8 cellular contexts compared by ENCODE assay signal in the genomic region with DNA sequence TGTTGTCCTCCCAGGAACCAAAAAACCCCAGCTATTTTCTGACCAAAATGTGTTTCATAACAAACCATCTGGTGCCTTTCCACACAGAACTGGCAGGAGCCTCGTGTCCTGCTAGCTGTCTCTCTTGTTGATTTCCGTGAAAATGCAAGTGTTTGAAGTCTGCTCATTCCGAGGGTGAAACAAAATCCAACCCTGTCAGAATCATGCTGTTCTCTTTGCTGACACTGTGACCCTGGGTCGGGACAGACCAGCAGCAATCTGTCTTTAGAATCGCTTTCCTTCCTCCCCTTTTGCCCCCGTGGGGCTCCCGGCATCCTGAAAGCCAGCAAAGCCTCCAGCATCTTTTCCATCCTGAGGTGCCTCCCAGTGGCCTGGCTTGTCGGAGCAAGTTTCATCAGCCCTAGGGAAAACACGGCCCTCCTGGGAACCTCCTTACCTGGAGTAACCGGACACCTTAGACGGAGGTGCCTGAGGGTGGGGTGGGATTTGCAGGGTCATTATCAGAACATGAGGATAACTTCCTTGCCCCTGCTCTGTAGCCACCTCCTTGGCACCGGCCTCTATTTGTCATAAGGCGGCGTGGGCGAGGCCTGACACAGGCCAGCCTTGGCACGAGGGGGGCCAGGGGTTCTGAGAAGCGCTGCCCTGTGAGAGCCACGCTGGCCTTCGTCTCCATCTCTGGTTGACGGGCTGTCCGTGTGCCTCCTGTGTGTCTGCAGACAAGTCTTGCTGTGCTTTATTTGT. TPM values are rescaled to one million over a fixed set of nuclear protein-coding genes. Genes with fewer than 3 reads are reported as not detected.
A peak's percentile ranks its signal among the peaks of the same experiment; 100 is the strongest.
DNase-seq lines count a peak whose midpoint lies in the region; ATAC-seq and TF ChIP-seq lines count a peak whose summit lies in the region.

No MANE protein-coding gene starts in this region.

- H3K36me3 ChIP-seq in Peyer's patch (peaks cover 0 to 17% (median 0%) of the 10 kb centered on the region in 3 donors), esophagus muscularis mucosa (peaks cover 0 to 27% (median 14%) of the 10 kb centered on the region in 4 donors)

- no peak for TF ChIP-seq POLR2A in Peyer's patch (IDR thresholded peaks at IDR 0.05)
- no peak for TF ChIP-seq POLR2A in esophagus muscularis mucosa (IDR thresholded peaks at IDR 0.05; ENCODE audit: low read depth)

- TF ChIP-seq EP300 in esophagus muscularis mucosa (IDR thresholded peaks at IDR 0.05): no peak

- H3K27me3 ChIP-seq in Peyer's patch: no peaks in the 10 kb centered on the region
- no peaks in the 10 kb centered on the region for H3K27me3 ChIP-seq in esophagus muscularis mucosa

- DNase-seq in ELF-1 (ENCODE audit: low read depth, low spot score) (peak; percentile 95), Peyer's patch (no peak), esophagus muscularis mucosa (ENCODE audit: extremely low spot score) (no peak), pons (ENCODE audit: low spot score) (peak; percentile 60), NOMO-1 (lab: John Stamatoyannopoulos, UW; ENCODE audit: unreplicated experiment in 2 of 2) (no peak)

- 52% methylated on average over 16 of the region's 21 CpGs for WGBS in esophagus muscularis mucosa

- H3K4me3 ChIP-seq in Peyer's patch (no peak overlapping the region), esophagus muscularis mucosa (no peak overlapping the region)

- TF ChIP-seq CTCF in Peyer's patch (IDR thresholded peaks at IDR 0.05) (no peak), esophagus muscularis mucosa (IDR thresholded peaks at IDR 0.05) (peak in 1 of 3 experiments; percentile 7)

- ATAC-seq in HG03442 (IDR thresholded peaks at IDR 0.05; ENCODE audit: unreplicated experiment) (no peak), HG03025 (IDR thresholded peaks at IDR 0.05; ENCODE audit: low FRiP score, unreplicated experiment) (no peak), HG02884 (IDR thresholded peaks at IDR 0.05; ENCODE audit: unreplicated experiment) (no peak)

- peaks cover 0 to 31% (median 6%) of the 10 kb centered on the region in 4 donors for H3K4me1 ChIP-seq in Peyer's patch
- peaks cover 38 to 68% (median 61%) of the 10 kb centered on the region in 4 donors for H3K4me1 ChIP-seq in esophagus muscularis mucosa

- peak overlapping the region; percentile 42 to 74 (median 54) for H3K27ac ChIP-seq in Peyer's patch
- peak overlapping the region; percentile 90 to 93 (median 92) for H3K27ac ChIP-seq in esophagus muscularis mucosa (replicated peaks in 1 of 4)

- intact Hi-C loops in esophagus muscularis mucosa (cut with DNase I): no loop called here

- H3K9me3 ChIP-seq in Peyer's patch: no peaks in the 10 kb centered on the region
- H3K9me3 ChIP-seq in esophagus muscularis mucosa: no peaks in the 10 kb centered on the region

RNA-seq across cellular contexts. Expression of a gene that starts 24.9 kb away (rescaled TPM):
- 10 to 100 TPM; 20.1 to 24.5 (median 22.7) TPM for total RNA-seq in Peyer's patch
- 10 to 100 TPM; 12.6 to 21.2 (median 16.3) TPM for total RNA-seq in esophagus muscularis mucosa

RNA-seq across cellular contexts. Expression of a gene that starts 48.3 kb away (rescaled TPM):
- total RNA-seq in Peyer's patch (10 to 100 TPM in 1 of 4 donors, 1 to 10 TPM in 3; 2.3 to 10.7 (median 6.7) TPM), esophagus muscularis mucosa (10 to 100 TPM; 20.2 to 22.8 (median 20.7) TPM)

Comparison
In these comparisons a context has a peak if more than half of its experiments do, and no peak if none do; other contexts are left out.
1. DNase-seq: peak in ELF-1 (single experiment) and pons (single experiment); none in Peyer's patch (0 of 3), esophagus muscularis mucosa (single experiment) and NOMO-1 (0 of 2).